ENCODE assay signal across 13 cellular contexts in genomic region chr1:64183380-64183984, GRCh38. TPM values are rescaled to one million over a fixed set of nuclear protein-coding genes. Genes with fewer than 3 reads are reported as not detected.
A peak's percentile ranks its signal among the peaks of the same experiment; 100 is the strongest.
DNase-seq lines count a peak whose midpoint lies in the region; ATAC-seq and TF ChIP-seq lines count a peak whose summit lies in the region.
"Had no signal": no experiment of that assay in that cellular context is flagged by ENCODE, and none has a peak within 500 bp of the region (broad histone marks: within the 10 kb centered on the region; RNA-seq: fewer than 3 reads in every experiment).

No MANE protein-coding gene starts in this region.

- H4K20me1 ChIP-seq in SK-N-SH (ENCODE audit: insufficient read depth) = no peaks in the 10 kb centered on the region

- intact Hi-C loops in activated CD4-positive, alpha-beta T cell treated with anti-CD3 and anti-CD28 coated beads for 36 hours (cut with DNase I, micrococcal nuclease) = no loop called here
- intact Hi-C loops in adrenal gland (cut with DNase I) = no loop called here

- H3K36me3 ChIP-seq in BE2C = no peaks in the 10 kb centered on the region
- peaks cover 4 to 13% of the 10 kb centered on the region in 2 experiments for H3K36me3 ChIP-seq in SK-N-SH (replicated peaks in 1 of 2; ENCODE audit: control insufficient read depth in 1 of 2, insufficient read depth in 2 of 2, low read length in 1 of 2)
- no peaks in the 10 kb centered on the region for H3K36me3 ChIP-seq in adrenal gland (replicated peaks in 1 of 2)

- H3K9me3 ChIP-seq in BE2C = no peaks in the 10 kb centered on the region
- H3K9me3 ChIP-seq in SK-N-SH = no peaks in the 10 kb centered on the region
- H3K9me3 ChIP-seq in adrenal gland (replicated peaks in 1 of 3) = no peaks in the 10 kb centered on the region

- H3K9me3 Mint-ChIP-seq in activated CD4-positive, alpha-beta T cell treated with anti-CD3 and anti-CD28 coated beads for 36 hours (ENCODE audit: low read depth) = no peaks in the 10 kb centered on the region
- H3K9me3 Mint-ChIP-seq: activated T-helper 17 cell treated with anti-CD3 and anti-CD28 coated beads, Interleukin-2, amount 50 U/mL, for 72 hours had no signal

- no peaks in the 10 kb centered on the region for H3K36me3 Mint-ChIP-seq in activated CD4-positive, alpha-beta T cell treated with anti-CD3 and anti-CD28 coated beads for 36 hours (ENCODE audit: low read depth)

- H3K27ac ChIP-seq in SK-N-SH (ENCODE audit: low read depth in 2 of 2, low read length in 1 of 2) (peak overlapping the region in 1 of 2 experiments; percentile 91; a peak in 2 of 4 replicates), adrenal gland (no peak overlapping the region)

- DNase-seq in BE2C (peak; percentile 24), HuH-7 (ENCODE audit: low spot score) (peak; percentile 11), SK-N-SH (peak; percentile 70), iPS-NIHi7 (ENCODE audit: extremely low spot score) (peak; percentile 35), OCI-M2 (lab: John Stamatoyannopoulos, UW; ENCODE audit: unreplicated experiment) (no peak), ecto neural progenitor cell (ENCODE audit: low spot score) (no peak), adrenal gland (no peak)
- no peak for DNase-seq in activated CD4-positive, alpha-beta T cell treated with anti-CD3 and anti-CD28 coated beads for 36 hours
- DNase-seq: C1 segment of cervical spinal cord, NCI-H524 treated with DMSO at 0.1 percent for 48 hours had no signal

- no peak for ATAC-seq in activated CD4-positive, alpha-beta T cell treated with anti-CD3 and anti-CD28 coated beads for 36 hours
- ATAC-seq: activated T-helper 17 cell treated with anti-CD3 and anti-CD28 coated beads, Interleukin-2, amount 50 U/mL, for 72 hours had no signal

- H3K4me1 ChIP-seq in BE2C (peaks cover 6% of the 10 kb centered on the region), SK-N-SH (ENCODE audit: control insufficient read depth in 1 of 2, insufficient read depth in 2 of 2, low read depth in 1 of 2, low read length in 1 of 2) (peaks cover 0 to 11% of the 10 kb centered on the region in 2 experiments; a peak in 3 of 4 replicates), adrenal gland (replicated peaks in 1 of 2) (peaks cover 0 to 2% of the 10 kb centered on the region in 2 donors)

- H2AFZ ChIP-seq in SK-N-SH (ENCODE audit: low read depth) = no peak overlapping the region

- H3K27me3 ChIP-seq in BE2C (no peaks in the 10 kb centered on the region), SK-N-SH (ENCODE audit: insufficient read depth) (no peaks in the 10 kb centered on the region), adrenal gland (no peaks in the 10 kb centered on the region)

- H3K4me3 ChIP-seq in BE2C (ENCODE audit: low read depth, low read length) = no peak overlapping the region
- H3K4me3 ChIP-seq in SK-N-SH (ENCODE audit: low read depth in 2 of 2, low read length in 1 of 2) = no peak overlapping the region
- no peak overlapping the region for H3K4me3 ChIP-seq in adrenal gland

- H3K9ac ChIP-seq in SK-N-SH = no peak overlapping the region

- no peak overlapping the region for H3K4me2 ChIP-seq in SK-N-SH

- TF ChIP-seq POLR2A in adrenal gland (IDR thresholded peaks at IDR 0.05) = no peak

- no peak overlapping the region for H3K4me3 Mint-ChIP-seq in activated CD4-positive, alpha-beta T cell treated with anti-CD3 and anti-CD28 coated beads for 36 hours
- H3K4me3 Mint-ChIP-seq: activated T-helper 17 cell treated with anti-CD3 and anti-CD28 coated beads, Interleukin-2, amount 50 U/mL, for 72 hours had no signal

- TF ChIP-seq RAD21 in SK-N-SH (IDR thresholded peaks at IDR 0.05; ENCODE audit: low read length) = no peak

- H3K27me3 Mint-ChIP-seq in activated CD4-positive, alpha-beta T cell treated with anti-CD3 and anti-CD28 coated beads for 36 hours = peaks cover 2% of the 10 kb centered on the region

- POLR2A ChIA-PET in SK-N-SH (lab: Yijun Ruan, JAX) = interaction anchor here (0.6 to 1.9 kb wide), 2 partner anchors 10 to 1359 kb away, joined by 6 to 11 read pairs; no protein-coding TSS in a partner anchor
- POLR2A ChIA-PET in activated CD4-positive, alpha-beta T cell treated with anti-CD3 and anti-CD28 coated beads for 36 hours (lab: Charles Lee) = no interaction called here

- H3K79me2 ChIP-seq in SK-N-SH (ENCODE audit: insufficient read depth) = no peaks in the 10 kb centered on the region

- TF ChIP-seq EP300 in SK-N-SH (IDR thresholded peaks at IDR 0.05; ENCODE audit: borderline replicate concordance in 1 of 2, low read depth in 1 of 2, low read length in 1 of 2) = peak in 1 of 2 experiments; percentile 72; a peak in 1 of 4 replicates

- H3K9me2 ChIP-seq in SK-N-SH = peaks cover 4% of the 10 kb centered on the region; the same call in 1 of the 2 replicates

- CTCF ChIA-PET in SK-N-SH (lab: Yijun Ruan, JAX) = interaction anchor here (0.9 to 2.0 kb wide), 8 partner anchors 9 to 509 kb away, joined by 3 to 8 read pairs (median 4); no protein-coding TSS in a partner anchor
- CTCF ChIA-PET in activated CD4-positive, alpha-beta T cell treated with anti-CD3 and anti-CD28 coated beads for 36 hours (lab: Charles Lee) = interaction anchor here (0.6 to 1.2 kb wide), 4 partner anchors 19 to 61 kb away, joined by 3 to 6 read pairs (median 3); no protein-coding TSS in a partner anchor

- WGBS in SK-N-SH (ENCODE audit: low lambda C conversion rate) = 85% methylated on average over 5 of the region's 5 CpGs
- 68 to 78% (median 69%) methylated on average over 5 of the region's 5 CpGs for WGBS in adrenal gland, 4 donors

- H3K27ac Mint-ChIP-seq in activated CD4-positive, alpha-beta T cell treated with anti-CD3 and anti-CD28 coated beads for 36 hours = no peak overlapping the region
- H3K27ac Mint-ChIP-seq: activated T-helper 17 cell treated with anti-CD3 and anti-CD28 coated beads, Interleukin-2, amount 50 U/mL, for 72 hours had no signal

- TF ChIP-seq CTCF in BE2C (IDR thresholded peaks at IDR 0.05; ENCODE audit: low read depth, low read length) = no peak
- TF ChIP-seq CTCF in SK-N-SH (IDR thresholded peaks at IDR 0.05) = no peak
- TF ChIP-seq CTCF in adrenal gland (IDR thresholded peaks at IDR 0.05) = no peak

- peaks cover 6% of the 10 kb centered on the region for H3K4me1 Mint-ChIP-seq in activated CD4-positive, alpha-beta T cell treated with anti-CD3 and anti-CD28 coated beads for 36 hours
- H3K4me1 Mint-ChIP-seq: activated T-helper 17 cell treated with anti-CD3 and anti-CD28 coated beads, Interleukin-2, amount 50 U/mL, for 72 hours had no signal

- H3F3A ChIP-seq in SK-N-SH (replicated peaks; ENCODE audit: insufficient read depth) = no peaks in the 10 kb centered on the region

TF ChIP-seq in SK-N-SH, 30 proteins besides CTCF, POLR2A, EP300 and RAD21:
- TF ChIP-seq YY1 (IDR thresholded peaks at IDR 0.05; ENCODE audit: low read depth) = no peak
- peak; percentile 64 for TF ChIP-seq RCOR1 (IDR thresholded peaks at IDR 0.05; ENCODE audit: low read length)
- peak; percentile 80 for TF ChIP-seq TCF12 (IDR thresholded peaks at IDR 0.05)
- peak; percentile 36 for TF ChIP-seq CHD2 (IDR thresholded peaks at IDR 0.05; ENCODE audit: low read length, partially characterized antibody)
- TF ChIP-seq FOXJ3 (CRISPR knock-in tag; IDR thresholded peaks at IDR 0.05) = peak; percentile 78; the same call in 1 of the 2 replicates
- TF ChIP-seq GABPA (IDR thresholded peaks at IDR 0.05; ENCODE audit: low read depth) = peak; percentile 45; the same call in 1 of the 2 replicates
- no peak for TF ChIP-seq FOXM1 (IDR thresholded peaks at IDR 0.05; ENCODE audit: low read depth)
TF ChIP-seq in SK-N-SH: peak in this region for 5.

RNA-seq across cellular contexts. Expression of gene UBE2U, which starts 19.9 kb away (rescaled TPM):
- not detected for polyA plus RNA-seq in BE2C (2012; ENCODE audit: insufficient read depth, insufficient read length, low read depth)
- polyA plus RNA-seq in SK-N-SH (2012; rRNA removed) = not detected in 2 replicates
- not detected in 2 replicates for polyA plus RNA-seq in SK-N-SH (2012; cell fraction: cytosol; rRNA removed)
- polyA plus RNA-seq in SK-N-SH (2012; cell fraction: nucleus; rRNA removed) = 0.18 TPM in 1 of 2 replicates, not detected in the other
- not detected for total RNA-seq in activated CD4-positive, alpha-beta T cell treated with anti-CD3 and anti-CD28 coated beads for 36 hours
- total RNA-seq in adrenal gland = not detected
- not detected for polyA plus RNA-seq in adrenal gland
- total RNA-seq: activated T-helper 17 cell treated with anti-CD3 and anti-CD28 coated beads, Interleukin-2, amount 50 U/mL, for 72 hours; mesenteric fat pad; subcutaneous adipose tissue had no signal

Comparison
In these comparisons a context has a peak if more than half of its experiments do, and no peak if none do; other contexts are left out.
1. DNase-seq: peak in BE2C (single experiment), HuH-7 (single experiment), SK-N-SH (single experiment) and iPS-NIHi7 (single experiment); none in OCI-M2 (single experiment), activated CD4-positive, alpha-beta T cell treated with anti-CD3 and anti-CD28 coated beads for 36 hours (single experiment), ecto neural progenitor cell (single experiment) and adrenal gland (0 of 7).